19 cellular contexts compared by ENCODE assay signal in genomic region chr12:25308761-25309160, GRCh38. TPM values are rescaled to one million over a fixed set of nuclear protein-coding genes. Genes with fewer than 3 reads are reported as not detected.
A peak's percentile ranks its signal among the peaks of the same experiment; 100 is the strongest.
DNase-seq lines count a peak whose midpoint lies in the region; ATAC-seq and TF ChIP-seq lines count a peak whose summit lies in the region.
"Had no signal": no experiment of that assay in that cellular context is flagged by ENCODE, and none has a peak within 500 bp of the region (broad histone marks: within the 10 kb centered on the region; RNA-seq: fewer than 3 reads in every experiment).

No MANE protein-coding gene starts in this region.

- ATAC-seq in HG03175 (IDR thresholded peaks at IDR 0.05; ENCODE audit: unreplicated experiment): no peak
- no peak for ATAC-seq in GM19328 (IDR thresholded peaks at IDR 0.05; ENCODE audit: unreplicated experiment)
- ATAC-seq: GM12878, K562 had no signal

- no peaks in the 10 kb centered on the region for H3K9me3 ChIP-seq in osteoblast (ENCODE audit: low read depth, low read length)
- H3K9me3 ChIP-seq: BE2C, Peyer's patch had no signal

- peaks cover 7% of the 10 kb centered on the region for H3K4me1 ChIP-seq in osteoblast (ENCODE audit: insufficient read depth, low read length)
- H3K4me1 ChIP-seq: BE2C, Peyer's patch had no signal

- no peaks in the 10 kb centered on the region for H4K20me1 ChIP-seq in osteoblast (ENCODE audit: insufficient read depth, low read length)

- H3K4me2 ChIP-seq in osteoblast (ENCODE audit: insufficient read depth, low read length): no peak overlapping the region

- H2AFZ ChIP-seq in osteoblast (ENCODE audit: low read length): no peak overlapping the region

- H3K79me2 ChIP-seq in osteoblast (ENCODE audit: insufficient read depth, low read length): no peaks in the 10 kb centered on the region

- H3K27ac ChIP-seq in osteoblast (ENCODE audit: low read depth, low read length): no peak overlapping the region
- H3K27ac ChIP-seq: Peyer's patch had no signal

- H3K36me3 ChIP-seq in osteoblast (ENCODE audit: insufficient read depth, low read length): no peaks in the 10 kb centered on the region
- H3K36me3 ChIP-seq: BE2C, Peyer's patch had no signal

- H3K4me3 ChIP-seq in epithelial cell of esophagus (ENCODE audit: low read length) (no peak overlapping the region), osteoblast (ENCODE audit: insufficient read depth, low read length) (no peak overlapping the region)
- H3K4me3 ChIP-seq: GM12878, K562, Peyer's patch had no signal

- TF ChIP-seq CTCF in epithelial cell of esophagus (IDR thresholded peaks at IDR 0.05; ENCODE audit: insufficient read depth, low read depth, low read length, missing control alignments) (no peak), osteoblast (IDR thresholded peaks at IDR 0.05; ENCODE audit: extremely low read depth, low read depth, low read length) (no peak)

- peaks cover 2% of the 10 kb centered on the region for H3K27me3 ChIP-seq in osteoblast (ENCODE audit: insufficient read depth, low read length)
- H3K27me3 ChIP-seq: BE2C, Peyer's patch had no signal

- peak; percentile 70 for DNase-seq in EL
- DNase-seq in HT1080 (ENCODE audit: low read depth): peak; percentile 62
- peak; percentile 26 for DNase-seq in epithelial cell of esophagus (ENCODE audit: low read depth)
- DNase-seq in osteoblast (ENCODE audit: insufficient read length, low spot score, missing footprints): peak; percentile 66
- no peak for DNase-seq in NCI-H82 (lab: John Stamatoyannopoulos, UW)
- DNase-seq: BE2C; Calu3; CD4-positive, alpha-beta memory T cell; DMS53; GOT3; NCI-H1048; NCI-H1436 treated with DMSO at 0.1 percent for 48 hours; NCI-H2081; Peyer's patch; SHP77 had no signal

RNA-seq across cellular contexts. Expression of gene KRAS, which starts 58.0 kb away (rescaled TPM):
- 7.7 and 11.2 TPM in 2 replicates for total RNA-seq in HT1080 (2014; rRNA removed; shearing (Covaris generic))
- 22.6 and 25.9 TPM in 2 replicates for polyA plus RNA-seq in HT1080 (2015; cell fraction: cytosol; rRNA removed)
- 14.4 and 15.3 TPM in 2 replicates for polyA plus RNA-seq in HT1080 (2015; cell fraction: nucleus; rRNA removed)
- 18.5 and 23.9 TPM in 2 replicates for total RNA-seq in osteoblast
